ENCODE assay signal across 18 cellular contexts in genomic region chr9:23005061-23005690, GRCh38.
DNase-seq lines count a peak whose midpoint lies in the region; TF ChIP-seq lines count a peak whose summit lies in the region.
"Had no signal": no experiment of that assay in that cellular context is flagged by ENCODE, and none has a peak within 500 bp of the region (broad histone marks: within the 10 kb centered on the region; RNA-seq: fewer than 3 reads in every experiment).

No MANE protein-coding gene starts in this region.

- WGBS in ovary, 3 donors: 45 to 47% (median 46%) methylated on average over 6 of the region's 6 CpGs

- H3K9me3 ChIP-seq in ovary: no peaks in the 10 kb centered on the region
- H3K9me3 ChIP-seq: uterus had no signal

- no peak for TF ChIP-seq POLR2A in ovary (IDR thresholded peaks at IDR 0.05)

- no peaks in the 10 kb centered on the region for H3K27me3 ChIP-seq in ovary
- H3K27me3 ChIP-seq: uterus had no signal

- DNase-seq in NCI-H524 (lab: John Stamatoyannopoulos, UW) (peak; percentile 55 to 75), NCI-H524 treated with DMSO at 0.1 percent for 48 hours (lab: John Stamatoyannopoulos, UW) (no peak), amniotic epithelial cell (ENCODE audit: low read depth) (peak; percentile 2), fibroblast of peridontal ligament (ENCODE audit: extremely low read depth) (peak; percentile 66), cerebellar nuclear complex (lab: John Stamatoyannopoulos, UW) (no peak), ovary (no peak)
- no peak for DNase-seq in activated effector memory CD4-positive, alpha-beta T cell treated with anti-CD3 and anti-CD28 coated beads, Interleukin-2, amount 50 U/mL, for 16 hours
- no peak for DNase-seq in activated T-cell treated with anti-CD3 and anti-CD28 coated beads, Interleukin-2, amount 50 U/mL, for 1 hour
- DNase-seq: activated CD8-positive, alpha-beta T cell treated with anti-CD3 and anti-CD28 coated beads for 36 hours; activated T-cell treated with anti-CD3 and anti-CD28 coated beads, Interleukin-2, amount 50 U/mL, for 48 hours; CD8-positive, alpha-beta T cell; effector CD8-positive, alpha-beta T cell; EL; left cardiac atrium; midbrain; Right ventricle myocardium superior; T-cell; uterus had no signal

- H3K4me3 ChIP-seq in ovary: no peak overlapping the region
- H3K4me3 ChIP-seq: uterus had no signal

- no peak overlapping the region for H3K27ac ChIP-seq in ovary
- H3K27ac ChIP-seq: uterus had no signal

- no peaks in the 10 kb centered on the region for H3K4me1 ChIP-seq in ovary (ENCODE audit: insufficient read depth)
- H3K4me1 ChIP-seq: uterus had no signal

- TF ChIP-seq CTCF in ovary (IDR thresholded peaks at IDR 0.05): no peak

- TF ChIP-seq EP300 in ovary (IDR thresholded peaks at IDR 0.05): no peak

- intact Hi-C loops in ovary (cut with DNase I): no loop called here

- H3K36me3 ChIP-seq in ovary: no peaks in the 10 kb centered on the region
- H3K36me3 ChIP-seq: uterus had no signal

Comparison
In these comparisons a context has a peak if more than half of its experiments do, and no peak if none do; other contexts are left out.
1. DNase-seq: peak in NCI-H524 (2 of 2), amniotic epithelial cell (single experiment) and fibroblast of peridontal ligament (single experiment); none in NCI-H524 treated with DMSO at 0.1 percent for 48 hours (single experiment), cerebellar nuclear complex (0 of 2), ovary (0 of 5), activated effector memory CD4-positive, alpha-beta T cell treated with anti-CD3 and anti-CD28 coated beads, Interleukin-2, amount 50 U/mL, for 16 hours (single experiment) and activated T-cell treated with anti-CD3 and anti-CD28 coated beads, Interleukin-2, amount 50 U/mL, for 1 hour (single experiment).